In genomic region chr2:40220177-40220925, GRCh38 we compare ENCODE assay signal across 1 cellular context.
TF ChIP-seq lines count a peak whose summit lies in the region.

No MANE protein-coding gene starts in this region.

TF ChIP-seq in GM23338, 12 proteins besides CTCF, POLR2A, EP300 and RAD21 (continued from another document):
- TF ChIP-seq ZNF462 (CRISPR knock-in tag; IDR thresholded peaks at IDR 0.05), result no peak
- TF ChIP-seq ZNF331 (CRISPR knock-in tag; IDR thresholded peaks at IDR 0.05; ENCODE audit: low read depth), result no peak
- TF ChIP-seq NANOG (IDR thresholded peaks at IDR 0.05; ENCODE audit: borderline replicate concordance), result no peak
- TF ChIP-seq EZH2phosphoT487 (IDR thresholded peaks at IDR 0.05; ENCODE audit: unreplicated experiment), result no peak
- no peak for TF ChIP-seq POLR2AphosphoS5 (IDR thresholded peaks at IDR 0.05; ENCODE audit: low read depth)
- no peak for TF ChIP-seq CREB1 (CRISPR knock-in tag; IDR thresholded peaks at IDR 0.05; ENCODE audit: low read depth)
- no peak for TF ChIP-seq ETS1 (IDR thresholded peaks at IDR 0.05)
- TF ChIP-seq JUNB (IDR thresholded peaks at IDR 0.05; ENCODE audit: unreplicated experiment), result no peak
